1 cellular context compared by ENCODE assay signal in the genomic region with DNA sequence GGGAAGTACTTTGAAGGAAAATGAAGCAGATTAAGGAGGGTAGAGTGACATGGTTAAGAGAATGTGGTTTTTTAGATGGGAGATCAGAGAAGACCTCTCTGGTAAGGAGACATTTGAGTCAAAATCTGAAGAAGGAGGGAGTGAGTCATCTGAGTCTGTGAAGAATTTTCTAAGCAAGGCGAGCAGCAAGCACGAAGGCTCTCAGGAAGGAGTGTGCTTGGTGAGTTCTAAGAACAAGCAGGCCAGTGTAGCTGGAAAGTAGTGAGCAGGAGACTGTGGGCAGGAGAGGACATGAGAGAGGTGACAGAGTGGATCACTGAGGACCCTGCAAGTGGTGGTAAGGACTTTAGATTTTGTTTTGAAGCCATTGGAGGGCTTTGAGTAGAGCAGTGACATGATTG.
TF ChIP-seq lines count a peak whose summit lies in the region.

No MANE protein-coding gene starts in this region.

TF ChIP-seq in HepG2, 621 proteins besides CTCF, POLR2A, EP300 and RAD21 (continued from another document):
- no peak for TF ChIP-seq E2F2 (CRISPR knock-in tag; IDR thresholded peaks at IDR 0.05; ENCODE audit: borderline replicate concordance)
